In the genomic region with DNA sequence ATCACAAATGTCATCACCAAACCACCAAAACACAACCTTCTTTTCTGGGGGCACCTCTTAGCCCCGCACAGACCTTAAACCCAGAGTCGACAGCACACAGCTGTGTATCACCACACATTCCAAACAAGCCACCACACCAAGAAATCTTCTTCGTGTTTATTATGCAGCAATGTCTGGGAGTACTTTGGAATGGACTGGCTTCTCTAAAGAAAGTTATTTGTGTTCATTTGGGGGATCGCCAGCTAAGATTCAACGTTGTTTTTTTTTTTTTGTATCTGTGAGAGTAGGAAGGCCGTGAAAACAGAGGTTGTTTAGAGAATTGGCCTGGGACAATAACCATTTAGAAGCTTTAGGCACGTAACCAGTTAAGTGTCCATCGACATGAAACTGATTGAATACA, we compare ENCODE assay signal across 8 cellular contexts. TPM values are rescaled to one million over a fixed set of nuclear protein-coding genes. Genes with fewer than 3 reads are reported as not detected.
DNase-seq lines count a peak whose midpoint lies in the region; ATAC-seq and TF ChIP-seq lines count a peak whose summit lies in the region.

No MANE protein-coding gene starts in this region.

- no peak overlapping the region for H2AFZ ChIP-seq in PC-3 (ENCODE audit: low read length)

- ATAC-seq in PC-3, result no peak
- ATAC-seq in gastrocnemius medialis, result no peak

- H3K79me2 ChIP-seq in PC-3 (ENCODE audit: low read length), result peaks cover 16% of the 10 kb centered on the region

- POLR2A ChIA-PET in PC-3 (lab: Charles Lee; ENCODE audit: unreplicated experiment), result no interaction called here

- CTCF ChIA-PET in PC-3 (lab: Charles Lee), result no interaction called here

- DNase-seq in GM04504 (ENCODE audit: low read depth), result peak; percentile 42
- no peak for DNase-seq in PC-3
- peak; percentile 23 for DNase-seq in fibroblast of mammary gland (ENCODE audit: low read depth)
- DNase-seq in gastrocnemius medialis, result no peak
- no peak for DNase-seq in stimulated activated CD4-positive, alpha-beta T cell treated with anti-CD3 and anti-CD28 coated beads, Interleukin-2, amount 100 ng/mL, for 24 hours
- DNase-seq in inferior parietal cortex (ENCODE audit: extremely low spot score), result no peak
- no peak for DNase-seq in A172 (ENCODE audit: low spot score)
- DNase-seq in erythroblast (lab: John Stamatoyannopoulos, UW), result no peak

- 0 out of 2 replicates have a peak overlapping the region, but pooled peaks have one; percentile 2 for H3K27ac ChIP-seq in PC-3 (ENCODE audit: low read length)
- H3K27ac ChIP-seq in gastrocnemius medialis, result peak overlapping the region; percentile 76 to 92 (median 87)

- H3K27me3 ChIP-seq in PC-3 (ENCODE audit: low read length) (no peaks in the 10 kb centered on the region), gastrocnemius medialis (no peaks in the 10 kb centered on the region)

- no peak for TF ChIP-seq POLR2A in gastrocnemius medialis (IDR thresholded peaks at IDR 0.05)
- no peak for TF ChIP-seq POLR2A in erythroblast (IDR thresholded peaks at IDR 0.05; ENCODE audit: low read length)

- intact Hi-C loops in PC-3 (cut with micrococcal nuclease), result loop anchor here (5.0 to 10.0 kb wide), 2 partner anchors 55 to 203 kb away; partner anchors contain the start of gene COX7A2L
- intact Hi-C loops in gastrocnemius medialis (cut with DNase I; ENCODE audit: low total_unique reads), result no loop called here

- H3K4me1 ChIP-seq in PC-3 (ENCODE audit: insufficient read depth, low read length) (peaks cover 36% of the 10 kb centered on the region), gastrocnemius medialis (peaks cover 17 to 30% of the 10 kb centered on the region in 2 donors)

- no peaks in the 10 kb centered on the region for H3K36me3 ChIP-seq in PC-3 (ENCODE audit: low read depth, low read length)
- H3K36me3 ChIP-seq in gastrocnemius medialis, result no peaks in the 10 kb centered on the region

- in situ Hi-C loops in gastrocnemius medialis (cut with MboI; ENCODE audit: low sequenced_read_pairs in 4 of 4), result no loop called here

- no peak for TF ChIP-seq CTCF in PC-3 (conservative IDR thresholded peaks at IDR 0.05; ENCODE audit: low read depth, low read length)
- TF ChIP-seq CTCF in fibroblast of mammary gland (conservative IDR thresholded peaks at IDR 0.05; ENCODE audit: control insufficient read depth, insufficient read depth, low read depth, low read length), result no peak
- no peak for TF ChIP-seq CTCF in gastrocnemius medialis (IDR thresholded peaks at IDR 0.05 in 4 of 5, conservative IDR thresholded peaks at IDR 0.05 in 1 of 5)

- no peaks in the 10 kb centered on the region for H4K20me1 ChIP-seq in PC-3 (ENCODE audit: low read length)

- no peaks in the 10 kb centered on the region for H3F3A ChIP-seq in PC-3 (ENCODE audit: low read length, unreplicated experiment)

- BruUV-seq in PC-3 (replicated peaks; lab: Mats Ljungman, UMichigan), result no TSS peak

- no peaks in the 10 kb centered on the region for H3K9me3 ChIP-seq in PC-3 (ENCODE audit: low read length)
- no peaks in the 10 kb centered on the region for H3K9me3 ChIP-seq in gastrocnemius medialis

- no peak overlapping the region for H3K9ac ChIP-seq in PC-3 (ENCODE audit: low read length)

- H3K9me2 ChIP-seq in PC-3 (replicated peaks; ENCODE audit: low read length), result no peaks in the 10 kb centered on the region

- peak overlapping the region; percentile 18; the same call in 1 of the 2 replicates for H3K4me2 ChIP-seq in PC-3 (ENCODE audit: low read length)

- H3K4me3 ChIP-seq in PC-3 (ENCODE audit: low read length) (no peak overlapping the region), fibroblast of mammary gland (ENCODE audit: control insufficient read depth, low read depth, low read length) (no peak overlapping the region), gastrocnemius medialis (no peak overlapping the region)

RNA-seq across cellular contexts. Expression of gene MTA3, which starts 1.0 kb away (rescaled TPM):
- total RNA-seq in PC-3 (2014; rRNA removed) (27.3 and 27.6 TPM in 2 replicates), gastrocnemius medialis (10 to 100 TPM in 2 of 4 donors, 1 to 10 TPM in 2; 6.6 to 21.6 (median 9.5) TPM)
- total RNA-seq in A172 (2014; rRNA removed; shearing (Covaris generic)), result 35.5 and 45.3 TPM in 2 replicates

Comparison
In these comparisons a context has a peak if more than half of its experiments do, and no peak if none do; other contexts are left out.
1. DNase-seq: peak in GM04504 (single experiment) and fibroblast of mammary gland (single experiment); none in PC-3 (single experiment), gastrocnemius medialis (0 of 2), stimulated activated CD4-positive, alpha-beta T cell treated with anti-CD3 and anti-CD28 coated beads, Interleukin-2, amount 100 ng/mL, for 24 hours (0 of 2), inferior parietal cortex (single experiment), A172 (single experiment) and erythroblast (0 of 2).